2 cellular contexts compared by ENCODE assay signal in the genomic region with DNA sequence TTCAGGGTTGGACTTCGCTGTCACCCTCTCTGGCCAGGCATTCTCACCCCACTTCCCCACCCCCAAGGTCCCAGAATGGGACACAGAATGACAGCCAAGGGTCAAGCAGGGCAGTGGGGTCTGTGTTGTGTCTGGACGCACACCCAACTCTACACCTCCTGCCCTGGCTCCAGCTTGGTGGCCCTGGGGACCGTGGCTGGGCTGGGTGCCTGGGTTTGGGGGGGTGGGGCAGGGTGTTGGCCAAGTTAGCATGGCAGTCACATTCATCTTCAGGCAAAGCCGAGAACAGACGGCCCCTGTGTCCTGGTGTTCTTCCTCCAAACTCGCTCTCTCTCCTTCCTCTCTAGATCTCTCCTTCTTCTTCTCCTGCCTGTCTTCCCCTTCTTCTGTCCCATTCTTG.
TF ChIP-seq lines count a peak whose summit lies in the region.

No MANE protein-coding gene starts in this region.

TF ChIP-seq in HEK293, 187 proteins besides CTCF, POLR2A, EP300 and RAD21:
- TF ChIP-seq KLF1 (tag by site-specific recombination; IDR thresholded peaks at IDR 0.05): peak; percentile 39; the same call in 1 of the 2 replicates
- no peak for TF ChIP-seq BCL11A (tag by site-specific recombination; IDR thresholded peaks at IDR 0.05; ENCODE audit: low read depth)
- TF ChIP-seq, protein P1, sequence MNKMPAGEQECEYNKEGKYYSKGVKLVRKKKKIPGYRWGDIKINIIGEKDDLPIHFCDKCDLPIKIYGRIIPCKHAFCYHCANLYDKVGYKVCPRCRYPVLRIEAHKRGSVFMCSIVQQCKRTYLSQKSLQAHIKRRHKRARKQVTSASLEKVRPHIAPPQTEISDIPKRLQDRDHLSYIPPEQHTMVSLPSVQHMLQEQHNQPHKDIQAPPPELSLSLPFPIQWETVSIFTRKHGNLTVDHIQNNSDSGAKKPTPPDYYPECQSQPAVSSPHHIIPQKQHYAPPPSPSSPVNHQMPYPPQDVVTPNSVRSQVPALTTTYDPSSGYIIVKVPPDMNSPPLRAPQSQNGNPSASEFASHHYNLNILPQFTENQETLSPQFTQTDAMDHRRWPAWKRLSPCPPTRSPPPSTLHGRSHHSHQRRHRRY (tag by site-specific recombination; IDR thresholded peaks at IDR 0.05): no peak
- TF ChIP-seq ZFP37 (tag by site-specific recombination; IDR thresholded peaks at IDR 0.05): no peak

TF ChIP-seq in H1, 55 proteins besides CTCF, POLR2A, EP300 and RAD21:
- TF ChIP-seq, protein P2, sequence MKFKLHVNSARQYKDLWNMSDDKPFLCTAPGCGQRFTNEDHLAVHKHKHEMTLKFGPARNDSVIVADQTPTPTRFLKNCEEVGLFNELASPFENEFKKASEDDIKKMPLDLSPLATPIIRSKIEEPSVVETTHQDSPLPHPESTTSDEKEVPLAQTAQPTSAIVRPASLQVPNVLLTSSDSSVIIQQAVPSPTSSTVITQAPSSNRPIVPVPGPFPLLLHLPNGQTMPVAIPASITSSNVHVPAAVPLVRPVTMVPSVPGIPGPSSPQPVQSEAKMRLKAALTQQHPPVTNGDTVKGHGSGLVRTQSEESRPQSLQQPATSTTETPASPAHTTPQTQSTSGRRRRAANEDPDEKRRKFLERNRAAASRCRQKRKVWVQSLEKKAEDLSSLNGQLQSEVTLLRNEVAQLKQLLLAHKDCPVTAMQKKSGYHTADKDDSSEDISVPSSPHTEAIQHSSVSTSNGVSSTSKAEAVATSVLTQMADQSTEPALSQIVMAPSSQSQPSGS (IDR thresholded peaks at IDR 0.05; ENCODE audit: low read length): no peak
- TF ChIP-seq RBBP5 (IDR thresholded peaks at IDR 0.05; ENCODE audit: borderline replicate concordance, low read depth, low read length): no peak
- TF ChIP-seq NANOG (IDR thresholded peaks at IDR 0.05; ENCODE audit: insufficient read depth, low read depth, low read length, poor library complexity, severe bottlenecking): no peak
- TF ChIP-seq SP2 (IDR thresholded peaks at IDR 0.05; ENCODE audit: low read length): no peak
- TF ChIP-seq RFX5 (IDR thresholded peaks at IDR 0.05; ENCODE audit: borderline replicate concordance, low read depth, low read length): no peak
- TF ChIP-seq, protein P3, sequence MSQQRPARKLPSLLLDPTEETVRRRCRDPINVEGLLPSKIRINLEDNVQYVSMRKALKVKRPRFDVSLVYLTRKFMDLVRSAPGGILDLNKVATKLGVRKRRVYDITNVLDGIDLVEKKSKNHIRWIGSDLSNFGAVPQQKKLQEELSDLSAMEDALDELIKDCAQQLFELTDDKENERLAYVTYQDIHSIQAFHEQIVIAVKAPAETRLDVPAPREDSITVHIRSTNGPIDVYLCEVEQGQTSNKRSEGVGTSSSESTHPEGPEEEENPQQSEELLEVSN (IDR thresholded peaks at IDR 0.05): no peak
- TF ChIP-seq CTBP2 (IDR thresholded peaks at IDR 0.05; ENCODE audit: borderline replicate concordance, insufficient read depth, insufficient read length, low read length): no peak
- no peak for TF ChIP-seq TAF1 (IDR thresholded peaks at IDR 0.05; ENCODE audit: low read depth, low read length)
- TF ChIP-seq, protein P4, sequence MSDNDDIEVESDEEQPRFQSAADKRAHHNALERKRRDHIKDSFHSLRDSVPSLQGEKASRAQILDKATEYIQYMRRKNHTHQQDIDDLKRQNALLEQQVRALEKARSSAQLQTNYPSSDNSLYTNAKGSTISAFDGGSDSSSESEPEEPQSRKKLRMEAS (IDR thresholded peaks at IDR 0.05): no peak
- no peak for TF ChIP-seq MAFK (IDR thresholded peaks at IDR 0.05; ENCODE audit: low read depth, low read length)
- TF ChIP-seq CBX5 (IDR thresholded peaks at IDR 0.05; ENCODE audit: low read depth, low read length): no peak
- no peak for TF ChIP-seq NRF1 (IDR thresholded peaks at IDR 0.05; ENCODE audit: low read depth, low read length)
- TF ChIP-seq BCL11A (IDR thresholded peaks at IDR 0.05; ENCODE audit: low read depth in 2 of 2, low read length in 2 of 2): no peak
- no peak for TF ChIP-seq GTF2F1 (IDR thresholded peaks at IDR 0.05; ENCODE audit: borderline replicate concordance, low read depth, low read length)
- TF ChIP-seq TCF12 (IDR thresholded peaks at IDR 0.05; ENCODE audit: low read depth, low read length): no peak
- TF ChIP-seq, protein P5, sequence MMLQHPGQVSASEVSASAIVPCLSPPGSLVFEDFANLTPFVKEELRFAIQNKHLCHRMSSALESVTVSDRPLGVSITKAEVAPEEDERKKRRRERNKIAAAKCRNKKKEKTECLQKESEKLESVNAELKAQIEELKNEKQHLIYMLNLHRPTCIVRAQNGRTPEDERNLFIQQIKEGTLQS (IDR thresholded peaks at IDR 0.05; ENCODE audit: insufficient read depth, low read depth, low read length): no peak
- TF ChIP-seq KDM4A (IDR thresholded peaks at IDR 0.05; ENCODE audit: low read depth, low read length, severe bottlenecking): no peak
- TF ChIP-seq POLR2AphosphoS5 (IDR thresholded peaks at IDR 0.05; ENCODE audit: low read depth, low read length): no peak
- TF ChIP-seq EZH2 (IDR thresholded peaks at IDR 0.05; ENCODE audit: low read depth, low read length, severe bottlenecking): no peak
- TF ChIP-seq GABPA (IDR thresholded peaks at IDR 0.05; ENCODE audit: borderline replicate concordance, insufficient read depth, low read length): no peak
TF ChIP-seq in H1: peak in this region for 0.
